Comparison of ENCODE assay signal across 8 cellular contexts in genomic region chr2:26080925-26081324, GRCh38. TPM values are rescaled to one million over a fixed set of nuclear protein-coding genes. Genes with fewer than 3 reads are reported as not detected.
DNase-seq lines count a peak whose midpoint lies in the region; ATAC-seq, FAIRE-seq and TF ChIP-seq lines count a peak whose summit lies in the region.
"Not testable (repeated sequence)": the region's sequence is repeated elsewhere in the genome, so short reads cannot be mapped to it uniquely, and the experiment has no call there.

No MANE protein-coding gene starts in this region.

- TF ChIP-seq EP300 in K562 (IDR thresholded peaks at IDR 0.05; ENCODE audit: low read length) = not testable (repeated sequence)

- POLR2A ChIA-PET in CD8-positive, alpha-beta T cell (lab: Charles Lee) = interaction anchor here (0.6 kb wide), 1 partner anchor 26 kb away, joined by 3 read pairs; no protein-coding TSS in a partner anchor
- POLR2A ChIA-PET in PC-3 (lab: Charles Lee; ENCODE audit: unreplicated experiment); K562 (lab: Yijun Ruan, JAX): not testable (repeated sequence)

- not testable (repeated sequence) for H3K9me3 ChIP-seq in CD8-positive, alpha-beta T cell (ENCODE audit: low read length); neutrophil
- H3K9me3 ChIP-seq in PC-3 (ENCODE audit: low read length) (peaks cover 11% of the 10 kb centered on the region), K562 (replicated peaks; ENCODE audit: control insufficient read depth, insufficient read depth, low read depth, low read length) (peaks cover 27% of the 10 kb centered on the region)

- not testable (repeated sequence) for H3K9ac ChIP-seq in PC-3 (ENCODE audit: low read length); K562 (ENCODE audit: insufficient read depth in 1 of 2, low read depth in 2 of 2, low read length in 2 of 2)

- H3K79me2 ChIP-seq in PC-3 (ENCODE audit: low read length) (peaks cover 95% of the 10 kb centered on the region), K562 (ENCODE audit: control insufficient read depth, insufficient read depth, low read length) (peaks cover 95% of the 10 kb centered on the region)

- not testable (repeated sequence) for DNase-seq in CD8-positive, alpha-beta T cell; H54 (ENCODE audit: insufficient read length, low spot score); PC-3; K562 (ENCODE audit: extremely low read depth in 1 of 4, low spot score in 3 of 4); epithelial cell of prostate (ENCODE audit: low read depth, low spot score); urothelium cell line (ENCODE audit: low spot score)

- peaks cover 32% of the 10 kb centered on the region for H3K36me3 Mint-ChIP-seq in CD8-positive, alpha-beta T cell
- peaks cover 61% of the 10 kb centered on the region for H3K36me3 Mint-ChIP-seq in dendritic cell treated with granulocyte-macrophage colony-stimulating factor and Interleukin-4, amounts not matched to agents 40 ng/mL and 50 ng/mL, for 4 days (ENCODE audit: low read depth)

- not testable (repeated sequence) for H3K9me2 ChIP-seq in PC-3 (replicated peaks; ENCODE audit: low read length)

- intact Hi-C loops in CD8-positive, alpha-beta T cell (cut with DNase I, micrococcal nuclease); K562 (cut with micrococcal nuclease): not testable (repeated sequence)
- intact Hi-C loops in PC-3 (cut with micrococcal nuclease) = loop anchor here (10.0 kb wide), 1 partner anchor 206 kb away; the partner anchor contains the start of gene ASXL2
- intact Hi-C loops in dendritic cell treated with granulocyte-macrophage colony-stimulating factor and Interleukin-4, amounts not matched to agents 40 ng/mL and 50 ng/mL, for 4 days (cut with micrococcal nuclease) = loop anchor here (10.0 kb wide), 1 partner anchor 64 kb away; no protein-coding TSS in a partner anchor

- H3K9me1 ChIP-seq in K562 (ENCODE audit: control insufficient read depth, insufficient read depth, low read length) = not testable (repeated sequence)

- H3K36me3 ChIP-seq in CD8-positive, alpha-beta T cell (ENCODE audit: insufficient read depth, low read length); neutrophil: not testable (repeated sequence)
- H3K36me3 ChIP-seq in PC-3 (ENCODE audit: low read depth, low read length) (peaks cover 26% of the 10 kb centered on the region), K562 (ENCODE audit: control insufficient read depth, insufficient read depth, low read length) (peaks cover 54% of the 10 kb centered on the region)

- not testable (repeated sequence) for H4K20me1 ChIP-seq in PC-3 (ENCODE audit: low read length); K562 (replicated peaks; ENCODE audit: control insufficient read depth, insufficient read depth, low read length)

- not testable (repeated sequence) for TF ChIP-seq RAD21 in K562 (CRISPR knock-in tag; conservative IDR thresholded peaks at IDR 0.05 in 1 of 2, IDR thresholded peaks at IDR 0.05 in 1 of 2)

- TF ChIP-seq CTCF in CD8-positive, alpha-beta T cell (IDR thresholded peaks at IDR 0.05); PC-3 (conservative IDR thresholded peaks at IDR 0.05; ENCODE audit: low read depth, low read length); K562 (IDR thresholded peaks at IDR 0.05 in 2 of 3, conservative IDR thresholded peaks at IDR 0.05 in 1 of 3; ENCODE audit: insufficient read depth in 2 of 3, low read depth in 1 of 3, low read length in 3 of 3); neutrophil (IDR thresholded peaks at IDR 0.05): not testable (repeated sequence)

- not testable (repeated sequence) for H3K4me1 ChIP-seq in CD8-positive, alpha-beta T cell (ENCODE audit: insufficient read depth, low read length); K562 (replicated peaks in 1 of 2; ENCODE audit: control insufficient read depth in 2 of 2, insufficient read depth in 2 of 2, low read length in 2 of 2)
- H3K4me1 ChIP-seq in PC-3 (ENCODE audit: insufficient read depth, low read length) = peaks cover 57% of the 10 kb centered on the region
- peaks cover 86 to 92% of the 10 kb centered on the region in 2 experiments for H3K4me1 ChIP-seq in neutrophil (ENCODE audit: control insufficient read depth in 1 of 2, insufficient read depth in 1 of 2, low read depth in 1 of 2, low read length in 1 of 2)

- CTCF ChIA-PET in CD8-positive, alpha-beta T cell (lab: Charles Lee); PC-3 (lab: Charles Lee); K562 (lab: Yijun Ruan, JAX; ENCODE audit: low intra/inter-chr PET ratio): not testable (repeated sequence)

- H3K27me3 ChIP-seq in CD8-positive, alpha-beta T cell (ENCODE audit: insufficient read depth, low read length); PC-3 (ENCODE audit: low read length); K562 (ENCODE audit: control insufficient read depth in 2 of 2, insufficient read depth in 2 of 2, low read length in 2 of 2); neutrophil: not testable (repeated sequence)

- not testable (repeated sequence) for TF ChIP-seq POLR2A in H54 (IDR thresholded peaks at IDR 0.05; ENCODE audit: low read depth, low read length); K562 (conservative IDR thresholded peaks at IDR 0.05)

- BruUV-seq in PC-3 (replicated peaks; lab: Mats Ljungman, UMichigan); K562 (replicated peaks; lab: Mats Ljungman, UMichigan): not testable (repeated sequence)

- peaks cover 17% of the 10 kb centered on the region for H3K9me3 Mint-ChIP-seq in CD8-positive, alpha-beta T cell
- H3K9me3 Mint-ChIP-seq in dendritic cell treated with granulocyte-macrophage colony-stimulating factor and Interleukin-4, amounts not matched to agents 40 ng/mL and 50 ng/mL, for 4 days = peaks cover 23% of the 10 kb centered on the region

- H3K27me3 Mint-ChIP-seq in CD8-positive, alpha-beta T cell (ENCODE audit: low read depth); dendritic cell treated with granulocyte-macrophage colony-stimulating factor and Interleukin-4, amounts not matched to agents 40 ng/mL and 50 ng/mL, for 4 days: not testable (repeated sequence)

- not testable (repeated sequence) for H3K4me2 ChIP-seq in PC-3 (ENCODE audit: low read length); K562 (ENCODE audit: insufficient read depth, low read length)

- not testable (repeated sequence) for H3K4me3 ChIP-seq in CD8-positive, alpha-beta T cell (ENCODE audit: low read depth, low read length); PC-3 (ENCODE audit: low read length); K562
- peak overlapping the region in 1 of 2 experiments; percentile 38 for H3K4me3 ChIP-seq in neutrophil (ENCODE audit: low read depth in 1 of 2, low read length in 1 of 2)

- FAIRE-seq in H54 (lab: Jason Lieb, UNC) (peak; percentile 30), urothelium cell line (lab: Jason Lieb, UNC) (peak; percentile 74)
- not testable (repeated sequence) for FAIRE-seq in K562 (lab: Jason Lieb, UNC)

- H3K4me1 Mint-ChIP-seq in CD8-positive, alpha-beta T cell (ENCODE audit: low read depth) = peaks cover 19% of the 10 kb centered on the region
- H3K4me1 Mint-ChIP-seq in dendritic cell treated with granulocyte-macrophage colony-stimulating factor and Interleukin-4, amounts not matched to agents 40 ng/mL and 50 ng/mL, for 4 days (ENCODE audit: low read depth) = peaks cover 79% of the 10 kb centered on the region

- ATAC-seq in CD8-positive, alpha-beta T cell; PC-3; K562: not testable (repeated sequence)

- WGBS in K562 (ENCODE audit: insufficient coverage, low coverage, missing lambda C conversion rate) = 95% methylated on average over 3 of the region's 3 CpGs

- peak overlapping the region; percentile 11 for H3K27ac Mint-ChIP-seq in CD8-positive, alpha-beta T cell
- H3K27ac Mint-ChIP-seq in dendritic cell treated with granulocyte-macrophage colony-stimulating factor and Interleukin-4, amounts not matched to agents 40 ng/mL and 50 ng/mL, for 4 days = peak overlapping the region; percentile 77

- H3F3A ChIP-seq in PC-3 (ENCODE audit: low read length, unreplicated experiment) = not testable (repeated sequence)

- H2AFZ ChIP-seq in PC-3 (ENCODE audit: low read length); K562 (ENCODE audit: low read depth, low read length): not testable (repeated sequence)

- H3K4me3 Mint-ChIP-seq in CD8-positive, alpha-beta T cell; dendritic cell treated with granulocyte-macrophage colony-stimulating factor and Interleukin-4, amounts not matched to agents 40 ng/mL and 50 ng/mL, for 4 days: not testable (repeated sequence)

- in situ Hi-C loops in K562 (cut with MboI) = not testable (repeated sequence)

- not testable (repeated sequence) for H3K27ac ChIP-seq in CD8-positive, alpha-beta T cell (ENCODE audit: low read depth, low read length); K562 (ENCODE audit: extremely low read depth, low read depth, low read length)
- H3K27ac ChIP-seq in PC-3 (ENCODE audit: low read length) = peak overlapping the region; percentile 88
- peak overlapping the region; percentile 83 for H3K27ac ChIP-seq in epithelial cell of prostate
- H3K27ac ChIP-seq in neutrophil = peak overlapping the region; percentile 79

RNA-seq across cellular contexts. Expression of gene RAB10, which starts 47.0 kb away (rescaled TPM):
- total RNA-seq in CD8-positive, alpha-beta T cell = 10 to 100 TPM; 12.7 TPM
- total RNA-seq in PC-3 (2014; rRNA removed) (138 and 149 TPM in 2 replicates), K562 (2014; rRNA removed) (116 and 159 TPM in 2 replicates), K562 (2014; rRNA removed; fragmentation: Illumina TruSeq; extraction: Trizol) (149 and 158 TPM in 2 replicates), K562 (2015; rRNA removed; fragmentation: Illumina TruSeq; extraction: Trizol) (145 and 157 TPM in 2 replicates), K562 (2021) (166 and 176 TPM in 2 replicates)
- total RNA-seq in K562 (2011; cell fraction: chromatin; rRNA removed; ENCODE audit: low replicate concordance) = 50.3 and 59.4 TPM in 2 replicates
- 56.7 and 62.9 TPM in 2 replicates for total RNA-seq in K562 (2011; cell fraction: nucleolus; rRNA removed)
- 57.3 and 84.3 TPM in 2 replicates for total RNA-seq in K562 (2011; cell fraction: nucleoplasm; rRNA removed)
- polyA plus RNA-seq in K562 (2011; rRNA removed) (96.0 and 147 TPM in 2 replicates), K562 (2014; fragmentation: Illumina TruSeq; extraction: Trizol) (134 and 214 TPM in 2 replicates), K562 (2014; fragmentation: Nextera tagmentation; extraction: Ambion mirVana) (10 to 100 TPM; 25.1 to 35.7 TPM), K562 (2014; rRNA removed) (148 and 197 TPM in 2 replicates)
- 49.4 and 88.1 TPM in 2 replicates for polyA plus RNA-seq in K562 (2011; cell fraction: cytosol; rRNA removed)
- 23.8 and 27.1 TPM in 2 replicates for polyA plus RNA-seq in K562 (2011; cell fraction: nucleus; rRNA removed)
- polyA plus RNA-seq in K562 (2012) = 104 and 127 TPM in 2 replicates
- polyA minus RNA-seq in K562 (2011; rRNA and poly(A)+ RNA removed) = 400 and 439 TPM in 2 replicates
- 74.6 and 128 TPM in 2 replicates for polyA minus RNA-seq in K562 (2011; cell fraction: cytosol; rRNA and poly(A)+ RNA removed)
- polyA minus RNA-seq in K562 (2011; cell fraction: nucleus; rRNA and poly(A)+ RNA removed) = 25.2 and 34.9 TPM in 2 replicates
